8 cellular contexts compared by ENCODE assay signal in genomic region chr1:236141447-236142357, GRCh38. TPM values are rescaled to one million over a fixed set of nuclear protein-coding genes. Genes with fewer than 3 reads are reported as not detected.
DNase-seq lines count a peak whose midpoint lies in the region; ATAC-seq and TF ChIP-seq lines count a peak whose summit lies in the region.

No MANE protein-coding gene starts in this region.

- H3K27ac Mint-ChIP-seq in activated naive CD4-positive, alpha-beta T cell treated with anti-CD3 and anti-CD28 coated beads for 36 hours, result no peak overlapping the region

- TF ChIP-seq CTCF in GM20000 (IDR thresholded peaks at IDR 0.05; ENCODE audit: extremely low read depth, missing control alignments), result no peak

- peaks cover 26% of the 10 kb centered on the region for H3K4me1 ChIP-seq in neuron (ENCODE audit: insufficient read depth, low read length)

- H3K4me3 Mint-ChIP-seq in activated naive CD4-positive, alpha-beta T cell treated with anti-CD3 and anti-CD28 coated beads for 36 hours, result peak overlapping the region; percentile 67

- no peak for ATAC-seq in GM21717 (IDR thresholded peaks at IDR 0.05; ENCODE audit: unreplicated experiment)

- H3K4me1 Mint-ChIP-seq in activated naive CD4-positive, alpha-beta T cell treated with anti-CD3 and anti-CD28 coated beads for 36 hours (ENCODE audit: low read depth), result peaks cover 9% of the 10 kb centered on the region

- CTCF ChIA-PET in activated naive CD4-positive, alpha-beta T cell treated with anti-CD3 and anti-CD28 coated beads for 36 hours (lab: Charles Lee), result interaction anchor here (0.6 to 1.5 kb wide), 2 partner anchors 15 to 25 kb away, joined by 3 to 6 read pairs; no protein-coding TSS in a partner anchor

- H3K36me3 ChIP-seq in neuron (ENCODE audit: insufficient read depth, low read length), result no peaks in the 10 kb centered on the region

- H3K27me3 ChIP-seq in neuron (ENCODE audit: insufficient read depth, low read length), result peaks cover 35% of the 10 kb centered on the region

- peaks cover 42% of the 10 kb centered on the region for H3K27me3 Mint-ChIP-seq in activated naive CD4-positive, alpha-beta T cell treated with anti-CD3 and anti-CD28 coated beads for 36 hours (ENCODE audit: low read depth)

- no peaks in the 10 kb centered on the region for H3K36me3 Mint-ChIP-seq in activated naive CD4-positive, alpha-beta T cell treated with anti-CD3 and anti-CD28 coated beads for 36 hours (ENCODE audit: low read depth)

- no peaks in the 10 kb centered on the region for H3K9me3 Mint-ChIP-seq in activated naive CD4-positive, alpha-beta T cell treated with anti-CD3 and anti-CD28 coated beads for 36 hours

- peak; percentile 18 for DNase-seq in DMS 273 treated with DMSO at 0.1 percent for 48 hours (lab: John Stamatoyannopoulos, UW)
- peak; percentile 37 for DNase-seq in GM20000 (ENCODE audit: low spot score)
- peak; percentile 41 for DNase-seq in NCI-H1092 (lab: John Stamatoyannopoulos, UW)
- peak; percentile 11 for DNase-seq in activated naive CD4-positive, alpha-beta T cell treated with anti-CD3 and anti-CD28 coated beads for 36 hours
- DNase-seq in glomerular visceral epithelial cell (ENCODE audit: extremely low spot score), result peak; percentile 47
- DNase-seq in posterior vena cava (ENCODE audit: low spot score), result no peak

- intact Hi-C loops in activated naive CD4-positive, alpha-beta T cell treated with anti-CD3 and anti-CD28 coated beads for 36 hours (cut with micrococcal nuclease), result loop anchor here (1.0 to 5.0 kb wide), 3 partner anchors 143 to 659 kb away; partner anchors contain the start of gene HEATR1
- intact Hi-C loops in posterior vena cava (cut with DNase I), result no loop called here

- H3K4me3 ChIP-seq in neuron (ENCODE audit: low read length), result peak overlapping the region; percentile 74

- no peaks in the 10 kb centered on the region for H3K9me3 ChIP-seq in neuron (ENCODE audit: low read length)

- peak overlapping the region; percentile 63 for H2AFZ ChIP-seq in neuron (ENCODE audit: low read depth, low read length)

RNA-seq across cellular contexts. Expression of gene GPR137B, which starts 0.6 kb away (rescaled TPM):
- total RNA-seq in activated naive CD4-positive, alpha-beta T cell treated with anti-CD3 and anti-CD28 coated beads for 36 hours, result 1 to 10 TPM; 1.6 to 2.4 TPM
- total RNA-seq in posterior vena cava, result 10 to 100 TPM; 13.7 to 15.7 TPM

Comparison
In these comparisons a context has a peak if more than half of its experiments do, and no peak if none do; other contexts are left out.
1. RNA of gene GPR137B, which starts 0.6 kb away (total RNA-seq): 13.7 to 15.7 TPM in posterior vena cava; 1.6 to 2.4 TPM in activated naive CD4-positive, alpha-beta T cell treated with anti-CD3 and anti-CD28 coated beads for 36 hours; every median in the first group is over 4 times any median in the second.